In genomic region chr13:94799330-94799729, GRCh38 we compare ENCODE assay signal across 16 cellular contexts.
DNase-seq lines count a peak whose midpoint lies in the region; ATAC-seq, FAIRE-seq and TF ChIP-seq lines count a peak whose summit lies in the region.
"Had no signal": no experiment of that assay in that cellular context is flagged by ENCODE, and none has a peak within 500 bp of the region (broad histone marks: within the 10 kb centered on the region; RNA-seq: fewer than 3 reads in every experiment).

No MANE protein-coding gene starts in this region.

- no peak overlapping the region for H2BK5ac ChIP-seq in H1 (ENCODE audit: low read depth, low read length)

- H3K18ac ChIP-seq in H1 (ENCODE audit: extremely low read depth, low read length) = no peak overlapping the region

- no peak overlapping the region for H4K8ac ChIP-seq in H1 (ENCODE audit: extremely low read depth, insufficient read depth, low read length)

- H3K23me2 ChIP-seq in H1 (ENCODE audit: low read depth, low read length) = no peaks in the 10 kb centered on the region

- no peak for ATAC-seq in A549
- peak; percentile 50 for ATAC-seq in left lung
- peak; percentile 72 for ATAC-seq in sciatic nerve
- ATAC-seq in GM19467 (IDR thresholded peaks at IDR 0.05; ENCODE audit: unreplicated experiment) = no peak
- no peak for ATAC-seq in GM18520 (IDR thresholded peaks at IDR 0.05; ENCODE audit: unreplicated experiment)
- ATAC-seq in HG03108 (IDR thresholded peaks at IDR 0.05; ENCODE audit: unreplicated experiment) = no peak
- ATAC-seq: CD8-positive, alpha-beta T cell had no signal

- no peaks in the 10 kb centered on the region for H3K79me1 ChIP-seq in H1 (ENCODE audit: low read depth, low read length)

- H3K4ac ChIP-seq in H1 (replicated peaks; ENCODE audit: insufficient read length, low read depth, low read length) = no peak overlapping the region

- TF ChIP-seq CTCF in A549 (IDR thresholded peaks at IDR 0.05) = no peak
- no peak for TF ChIP-seq CTCF in H1 (IDR thresholded peaks at IDR 0.05; ENCODE audit: control extremely low read depth in 1 of 3, insufficient read depth in 1 of 3, low read depth in 1 of 3, low read length in 3 of 3)
- TF ChIP-seq CTCF in left lung (IDR thresholded peaks at IDR 0.05) = no peak

- no peaks in the 10 kb centered on the region for H4K20me1 ChIP-seq in H1 (replicated peaks in 1 of 2; ENCODE audit: control insufficient read depth in 1 of 2, insufficient read depth in 2 of 2, low read length in 2 of 2)
- H4K20me1 ChIP-seq: BLaER1 treated with 17β-estradiol and CSF1 and Interleukin-3, amounts not matched to agents 10 nM and 100 nM had no signal

- no peak overlapping the region for H2AK5ac ChIP-seq in H1 (ENCODE audit: low read depth, low read length)

- H3K9ac ChIP-seq in H1 (replicated peaks in 1 of 4; ENCODE audit: extremely low read depth in 1 of 4, low read depth in 3 of 4, low read length in 3 of 4) = no peak overlapping the region
- H3K9ac ChIP-seq: BLaER1 treated with 17β-estradiol and CSF1 and Interleukin-3, amounts not matched to agents 10 nM and 100 nM had no signal

- no peaks in the 10 kb centered on the region for H3K36me3 ChIP-seq in H1 (ENCODE audit: control insufficient read depth in 2 of 4, insufficient read depth in 4 of 4, low read length in 3 of 4)
- H3K36me3 ChIP-seq in left lung = no peaks in the 10 kb centered on the region
- H3K36me3 ChIP-seq: BLaER1 treated with 17β-estradiol and CSF1 and Interleukin-3, amounts not matched to agents 10 nM and 100 nM had no signal

- TF ChIP-seq RAD21 in A549 (conservative IDR thresholded peaks at IDR 0.05 in 1 of 2, IDR thresholded peaks at IDR 0.05 in 1 of 2) (no peak), H1 (IDR thresholded peaks at IDR 0.05 in 1 of 2, conservative IDR thresholded peaks at IDR 0.05 in 1 of 2; ENCODE audit: low read depth in 2 of 2, low read length in 2 of 2) (no peak)

- no peaks in the 10 kb centered on the region for H3K79me2 ChIP-seq in H1 (ENCODE audit: control insufficient read depth in 1 of 2, insufficient read depth in 2 of 2, low read length in 2 of 2)

- no peak overlapping the region for H4K91ac ChIP-seq in H1 (replicated peaks; ENCODE audit: insufficient read length, low read length)

- no peak for TF ChIP-seq POLR2A in A549 (IDR thresholded peaks at IDR 0.05; ENCODE audit: low read length)
- TF ChIP-seq POLR2A in H1 (IDR thresholded peaks at IDR 0.05; ENCODE audit: control extremely low read depth in 1 of 2, low read depth in 2 of 2, low read length in 2 of 2) = no peak

- 85% methylated on average over 5 of the region's 5 CpGs for WGBS in A549 (ENCODE audit: missing lambda C conversion rate)
- WGBS in H1 (ENCODE audit: extremely low coverage in 1 of 2, insufficient coverage in 1 of 2, insufficient read length in 1 of 2, insufficient replicate concordance in 2 of 2, low coverage in 1 of 2, low lambda C conversion rate in 2 of 2, missing lambda C conversion rate in 1 of 2), 2 experiments = 91% methylated on average over 5 of the region's 5 CpGs; no CpG with 5 or more reads in 1 of the 2 experiments

- intact Hi-C loops in left lung (cut with DNase I) (no loop called here), sciatic nerve (cut with DNase I) (no loop called here)

- H4K5ac ChIP-seq in H1 (ENCODE audit: insufficient read length, low read depth, low read length) = peak overlapping the region; percentile 15

- H2BK15ac ChIP-seq in H1 (ENCODE audit: low read length) = no peak overlapping the region

- no peak for FAIRE-seq in A549 (lab: Jason Lieb, UNC)
- FAIRE-seq in H1 (lab: Jason Lieb, UNC) = no peak
- FAIRE-seq: H54 had no signal

- H3K4me3 ChIP-seq in A549 (no peak overlapping the region), H1 (ENCODE audit: extremely low read depth in 1 of 4, insufficient read depth in 2 of 4, low read depth in 3 of 4, low read length in 4 of 4) (no peak overlapping the region), left lung (no peak overlapping the region)
- H3K4me3 ChIP-seq: BLaER1 treated with 17β-estradiol and CSF1 and Interleukin-3, amounts not matched to agents 10 nM and 100 nM had no signal

- CTCF ChIA-PET in A549 (lab: Yijun Ruan, JAX) (no interaction called here), H1 (lab: Charles Lee; ENCODE audit: partially characterized antibody) (interaction anchor here (1.2 to 1.3 kb wide), 2 partner anchors 109 to 150 kb away, joined by 3 read pairs; no protein-coding TSS in a partner anchor)

- TF ChIP-seq EP300 in A549 (IDR thresholded peaks at IDR 0.05) (no peak), H1 (IDR thresholded peaks at IDR 0.05; ENCODE audit: borderline replicate concordance in 1 of 2, low read depth in 2 of 2, low read length in 2 of 2) (no peak)

- H3K27me3 ChIP-seq in H1 (replicated peaks in 1 of 4; ENCODE audit: control insufficient read depth in 3 of 4, extremely low read depth in 1 of 4, insufficient read depth in 3 of 4, low read length in 3 of 4) (no peaks in the 10 kb centered on the region), left lung (no peaks in the 10 kb centered on the region)
- H3K27me3 ChIP-seq: BLaER1 treated with 17β-estradiol and CSF1 and Interleukin-3, amounts not matched to agents 10 nM and 100 nM had no signal

- H3K27ac ChIP-seq in A549 (no peak overlapping the region), H1 (ENCODE audit: low read depth, low read length) (no peak overlapping the region), left lung (no peak overlapping the region)
- H3K27ac ChIP-seq: BLaER1 treated with 17β-estradiol and CSF1 and Interleukin-3, amounts not matched to agents 10 nM and 100 nM had no signal

- H3K4me1 ChIP-seq in A549 (no peaks in the 10 kb centered on the region), H1 (replicated peaks in 1 of 4; ENCODE audit: control insufficient read depth in 3 of 4, insufficient read depth in 4 of 4, low read length in 3 of 4) (no peaks in the 10 kb centered on the region), left lung (peaks cover 0 to 3% of the 10 kb centered on the region in 2 donors)
- H3K4me1 ChIP-seq: BLaER1 treated with 17β-estradiol and CSF1 and Interleukin-3, amounts not matched to agents 10 nM and 100 nM had no signal

- no peak overlapping the region for H2BK120ac ChIP-seq in H1 (replicated peaks; ENCODE audit: low read depth, low read length)

- H3K4me2 ChIP-seq in A549 (no peak overlapping the region), H1 (ENCODE audit: insufficient read depth in 1 of 2, low read depth in 2 of 2, low read length in 2 of 2) (no peak overlapping the region)
- H3K4me2 ChIP-seq: BLaER1 treated with 17β-estradiol and CSF1 and Interleukin-3, amounts not matched to agents 10 nM and 100 nM had no signal

- no peak overlapping the region for H3K56ac ChIP-seq in H1 (replicated peaks; ENCODE audit: insufficient read length, low read depth, low read length)

- no peak overlapping the region for H2BK20ac ChIP-seq in H1 (ENCODE audit: low read length)

- no peak overlapping the region for H3K14ac ChIP-seq in H1 (ENCODE audit: insufficient read length)

- no peak overlapping the region for H2BK12ac ChIP-seq in H1 (ENCODE audit: low read depth, low read length)

- H3K23ac ChIP-seq in H1 (ENCODE audit: insufficient read length) = no peak overlapping the region

- POLR2A ChIA-PET in A549 (lab: Yijun Ruan, JAX) (no interaction called here), H1 (lab: Charles Lee; ENCODE audit: partially characterized antibody) (no interaction called here)

- H3K9me3 ChIP-seq in A549 (no peaks in the 10 kb centered on the region), H1 (ENCODE audit: insufficient read depth in 2 of 2, low read depth in 1 of 2, low read length in 1 of 2) (no peaks in the 10 kb centered on the region), left lung (no peaks in the 10 kb centered on the region)
- H3K9me3 ChIP-seq: BLaER1 treated with 17β-estradiol and CSF1 and Interleukin-3, amounts not matched to agents 10 nM and 100 nM had no signal

- H2AFZ ChIP-seq in H1 (ENCODE audit: low read length) = peak overlapping the region; percentile 79

- DNase-seq in A549 (ENCODE audit: low read depth in 1 of 2, low spot score in 1 of 2) (no peak), H1 (ENCODE audit: low read depth in 1 of 2, low spot score in 2 of 2) (no peak), left lung (no peak), sciatic nerve (ENCODE audit: low spot score) (no peak), NCI-H146 treated with DMSO at 0.1 percent for 48 hours (lab: John Stamatoyannopoulos, UW; ENCODE audit: unreplicated experiment) (no peak)
- DNase-seq: 8988T; Calu3; CD8-positive, alpha-beta T cell; DMS79 treated with DMSO at 0.1 percent for 48 hours; GF-D8; HCEC 1CT had no signal

TF ChIP-seq in A549, 52 proteins besides CTCF, POLR2A, EP300 and RAD21:
- TF ChIP-seq MAFK (IDR thresholded peaks at IDR 0.05; ENCODE audit: partially characterized antibody) (peak; percentile 16), CBX2 (IDR thresholded peaks at IDR 0.05; ENCODE audit: borderline replicate concordance, low read depth) (no peak)

TF ChIP-seq in H1, 55 proteins besides CTCF, POLR2A, EP300 and RAD21:
- TF ChIP-seq TAF7 (optimal IDR thresholded peaks at IDR 0.05; ENCODE audit: borderline replicate concordance, low read depth, low read length) = no peak
- TF ChIP-seq TCF12 (IDR thresholded peaks at IDR 0.05; ENCODE audit: low read depth, low read length) = no peak
- no peak for TF ChIP-seq EGR1 (IDR thresholded peaks at IDR 0.05; ENCODE audit: borderline replicate concordance, low read depth, low read length)
- TF ChIP-seq CTBP2 (IDR thresholded peaks at IDR 0.05; ENCODE audit: borderline replicate concordance, insufficient read depth, insufficient read length, low read length) = no peak
- TF ChIP-seq SIN3A (conservative IDR thresholded peaks at IDR 0.05 in 1 of 2, IDR thresholded peaks at IDR 0.05 in 1 of 2; ENCODE audit: low read depth in 1 of 2, low read length in 2 of 2) = no peak
- TF ChIP-seq RNF2 (IDR thresholded peaks at IDR 0.05; ENCODE audit: borderline replicate concordance, low read depth, low read length, missing control alignments, poor library complexity, severe bottlenecking) = no peak
- no peak for TF ChIP-seq TAF1 (IDR thresholded peaks at IDR 0.05; ENCODE audit: low read depth, low read length)
- no peak for TF ChIP-seq JUND (IDR thresholded peaks at IDR 0.05; ENCODE audit: low read length)

Comparison
In these comparisons a context has a peak if more than half of its experiments do, and no peak if none do; other contexts are left out.
1. ATAC-seq: peak in left lung (single experiment) and sciatic nerve (single experiment); none in A549 (0 of 2), GM19467 (single experiment), GM18520 (single experiment) and HG03108 (single experiment).
2. Of the 18 proteins assayed by ChIP-seq in both H1 and A549: peak only in H1: none; only in A549: MAFK; in both: none; in neither: 17.